In genomic region chr1:50979964-50980363, GRCh38 we compare ENCODE assay signal across 13 cellular contexts. TPM values are rescaled to one million over a fixed set of nuclear protein-coding genes. Genes with fewer than 3 reads are reported as not detected.
DNase-seq lines count a peak whose midpoint lies in the region; ATAC-seq and TF ChIP-seq lines count a peak whose summit lies in the region.
"Had no signal": no experiment of that assay in that cellular context is flagged by ENCODE, and none has a peak within 500 bp of the region (broad histone marks: within the 10 kb centered on the region; RNA-seq: fewer than 3 reads in every experiment).

No MANE protein-coding gene starts in this region.

- H3K27ac ChIP-seq in right cardiac atrium (ENCODE audit: low read length), result no peak overlapping the region

- 68% methylated on average over 2 of the region's 2 CpGs for WGBS in right cardiac atrium

- DNase-seq in right cardiac atrium (no peak), left ventricle myocardium superior (no peak), NCI-H69 (lab: John Stamatoyannopoulos, UW) (peak; percentile 31), fibroblast of the aortic adventitia (ENCODE audit: low read depth) (peak; percentile 31), dedifferentiated amniotic fluid mesenchymal stem cell (ENCODE audit: extremely low spot score) (no peak), mucosa of descending colon (no peak), GM19240 (ENCODE audit: insufficient read length, low spot score) (no peak)
- DNase-seq: activated CD4-positive, alpha-beta T cell treated with anti-CD3 and anti-CD28 coated beads, Interleukin-2, amount 50 U/mL, for 4 hours; activated naive CD4-positive, alpha-beta T cell treated with Interleukin-2 at 50 U/mL for 16 hours; H7; NCI-H524 treated with DMSO at 0.1 percent for 48 hours; T-helper 1 cell had no signal

- H3K4me1 ChIP-seq in right cardiac atrium (ENCODE audit: control insufficient read depth, insufficient read depth, low read length) (no peaks in the 10 kb centered on the region), mucosa of descending colon (ENCODE audit: low read depth) (peaks cover 8% of the 10 kb centered on the region)

- ATAC-seq in right cardiac atrium, result no peak
- ATAC-seq in left ventricle myocardium superior, result no peak
- ATAC-seq in HG03025 (IDR thresholded peaks at IDR 0.05; ENCODE audit: low FRiP score, unreplicated experiment), result no peak
- ATAC-seq in mucosa of descending colon, result no peak

- TF ChIP-seq CTCF in fibroblast of the aortic adventitia (IDR thresholded peaks at IDR 0.05; ENCODE audit: insufficient read depth, low read length) (no peak), mucosa of descending colon (IDR thresholded peaks at IDR 0.05) (no peak)

- H3K27me3 ChIP-seq in right cardiac atrium (ENCODE audit: control insufficient read depth, insufficient read depth), result no peaks in the 10 kb centered on the region

- H3K9me3 ChIP-seq in right cardiac atrium (ENCODE audit: control insufficient read depth, low read length) (no peaks in the 10 kb centered on the region), mucosa of descending colon (no peaks in the 10 kb centered on the region)

- intact Hi-C loops in right cardiac atrium (cut with DNase I), result no loop called here
- intact Hi-C loops in left ventricle myocardium superior (cut with micrococcal nuclease), result no loop called here
- intact Hi-C loops in mucosa of descending colon (cut with DNase I, micrococcal nuclease), result no loop called here

- H3K4me3 ChIP-seq in right cardiac atrium (ENCODE audit: low read length) (peak overlapping the region; percentile 30), fibroblast of the aortic adventitia (ENCODE audit: low read depth, low read length) (no peak overlapping the region), mucosa of descending colon (no peak overlapping the region)

- H3K36me3 ChIP-seq in mucosa of descending colon (ENCODE audit: low read depth), result no peaks in the 10 kb centered on the region

RNA-seq across cellular contexts. Expression of gene CDKN2C, which starts 9.9 kb away (rescaled TPM):
- total RNA-seq in right cardiac atrium (10 to 100 TPM in 3 of 4 donors, 1 to 10 TPM in 1; 9.5 to 24.9 (median 21.7) TPM), left ventricle myocardium superior (16.9 TPM), fibroblast of the aortic adventitia (ENCODE audit: low replicate concordance) (15.3 and 34.1 TPM in 2 replicates), mucosa of descending colon (10 to 100 TPM in 2 of 3 donors, 1 to 10 TPM in 1; 4.4 to 20.7 (median 14.8) TPM)
- 25.5 TPM for polyA plus RNA-seq in right cardiac atrium

RNA-seq across cellular contexts. Expression of gene FAF1, which starts 19.9 kb away (rescaled TPM):
- total RNA-seq in right cardiac atrium (10 to 100 TPM; 73.1 to 90.0 (median 82.3) TPM), left ventricle myocardium superior (99.2 TPM), fibroblast of the aortic adventitia (ENCODE audit: low replicate concordance) (93.8 and 100 TPM in 2 replicates), mucosa of descending colon (10 to 100 TPM; 48.6 to 70.9 (median 57.7) TPM)
- polyA plus RNA-seq in right cardiac atrium, result 52.3 TPM

Comparison
In these comparisons a context has a peak if more than half of its experiments do, and no peak if none do; other contexts are left out.
1. DNase-seq: peak in NCI-H69 (single experiment) and fibroblast of the aortic adventitia (single experiment); none in right cardiac atrium (0 of 3), left ventricle myocardium superior (single experiment), dedifferentiated amniotic fluid mesenchymal stem cell (single experiment), mucosa of descending colon (0 of 3) and GM19240 (single experiment).